In genomic region chr12:113103756-113104450, GRCh38 we compare ENCODE assay signal across 10 cellular contexts. TPM values are rescaled to one million over a fixed set of nuclear protein-coding genes. Genes with fewer than 3 reads are reported as not detected.
A peak's percentile ranks its signal among the peaks of the same experiment; 100 is the strongest.
DNase-seq lines count a peak whose midpoint lies in the region; TF ChIP-seq lines count a peak whose summit lies in the region.
"Had no signal": no experiment of that assay in that cellular context is flagged by ENCODE, and none has a peak within 500 bp of the region (broad histone marks: within the 10 kb centered on the region; RNA-seq: fewer than 3 reads in every experiment).

No MANE protein-coding gene starts in this region.

- no peaks in the 10 kb centered on the region for H3K9me3 Mint-ChIP-seq in CD4-positive, alpha-beta memory T cell

- H3K9me3 ChIP-seq in CD4-positive, alpha-beta memory T cell (ENCODE audit: control insufficient read depth in 1 of 2, low read length in 2 of 2), result no peaks in the 10 kb centered on the region
- no peaks in the 10 kb centered on the region for H3K9me3 ChIP-seq in SU-DHL-6 (ENCODE audit: insufficient read depth, low read length)
- no peaks in the 10 kb centered on the region for H3K9me3 ChIP-seq in adrenal gland (replicated peaks in 1 of 3)
- H3K9me3 ChIP-seq in neural cell (ENCODE audit: low read length), result no peaks in the 10 kb centered on the region

- peak; percentile 67 to 78 (median 74) for DNase-seq in CD4-positive, alpha-beta memory T cell
- peak in 6 of 7 donors; percentile 34 to 59 (median 51) for DNase-seq in adrenal gland
- DNase-seq in AG08396 (ENCODE audit: low spot score), result no peak
- DNase-seq in LoVo (ENCODE audit: low spot score), result no peak
- DNase-seq in retina, result no peak
- no peak for DNase-seq in NCI-H187 treated with DMSO at 0.1 percent for 48 hours (lab: John Stamatoyannopoulos, UW)

- peaks cover 4% of the 10 kb centered on the region; the same call in 1 of the 2 replicates for H3K79me2 ChIP-seq in SU-DHL-6 (ENCODE audit: insufficient read depth, low read length)
- no peaks in the 10 kb centered on the region for H3K79me2 ChIP-seq in neural cell (replicated peaks; ENCODE audit: insufficient read depth, low read length)

- H3K27me3 Mint-ChIP-seq in CD4-positive, alpha-beta memory T cell, result peaks cover 0 to 1% of the 10 kb centered on the region in 2 donors

- peak overlapping the region; percentile 66 to 94 (median 87) for H3K27ac Mint-ChIP-seq in CD4-positive, alpha-beta memory T cell

- peak overlapping the region; percentile 92 for H3K4me2 ChIP-seq in SU-DHL-6 (ENCODE audit: low read depth, low read length, poor library complexity, severe bottlenecking)
- no peak overlapping the region for H3K4me2 ChIP-seq in neural cell (ENCODE audit: low read length)

- CTCF ChIA-PET in CD4-positive, alpha-beta memory T cell (lab: Charles Lee; ENCODE audit: partially characterized antibody), result interaction anchor here (0.6 to 10.1 kb wide), 6 partner anchors 8 to 89 kb away, joined by 3 to 139 read pairs (median 4); no protein-coding TSS in a partner anchor

- peaks cover 46% of the 10 kb centered on the region for H3F3A ChIP-seq in SU-DHL-6 (ENCODE audit: insufficient read depth)
- no peaks in the 10 kb centered on the region for H3F3A ChIP-seq in neural cell (ENCODE audit: insufficient read depth, low read length, poor library complexity, severe bottlenecking)

- no peaks in the 10 kb centered on the region for H4K20me1 ChIP-seq in SU-DHL-6 (ENCODE audit: low read depth, low read length)
- H4K20me1 ChIP-seq in neural cell (ENCODE audit: insufficient read depth), result no peaks in the 10 kb centered on the region

- TF ChIP-seq POLR2A in adrenal gland (IDR thresholded peaks at IDR 0.05), result no peak

- no peaks in the 10 kb centered on the region for H3K9me2 ChIP-seq in SU-DHL-6 (replicated peaks; ENCODE audit: insufficient read depth, low read length)
- H3K9me2 ChIP-seq in neural cell (ENCODE audit: insufficient read depth, low read length), result no peaks in the 10 kb centered on the region

- H3K4me1 Mint-ChIP-seq in CD4-positive, alpha-beta memory T cell, result peaks cover 9 to 24% (median 14%) of the 10 kb centered on the region in 4 donors

- POLR2A ChIA-PET in CD4-positive, alpha-beta memory T cell (lab: Charles Lee; ENCODE audit: partially characterized antibody), result interaction anchor here (0.7 to 2.0 kb wide), 5 partner anchors 17 to 126 kb away, joined by 3 to 11 read pairs (median 3); partner anchors contain the start of genes DDX54 and RITA1

- 4 to 21% (median 12%) methylated on average over 11 to 43 of the region's 43 CpGs for WGBS in adrenal gland, 4 donors

- H3K4me3 Mint-ChIP-seq in CD4-positive, alpha-beta memory T cell, result peak overlapping the region; percentile 80 to 89 (median 86)

- H3K4me1 ChIP-seq in CD4-positive, alpha-beta memory T cell (ENCODE audit: insufficient read depth, low read length), result peaks cover 6% of the 10 kb centered on the region
- H3K4me1 ChIP-seq in adrenal gland (replicated peaks in 1 of 2), result no peaks in the 10 kb centered on the region

- H3K27ac ChIP-seq in CD4-positive, alpha-beta memory T cell (ENCODE audit: low read depth, low read length), result peak overlapping the region; percentile 1
- H3K27ac ChIP-seq in SU-DHL-6 (ENCODE audit: low read depth, low read length) (peak overlapping the region; percentile 76), adrenal gland (peak overlapping the region in 1 of 5 donors; percentile 7), neural cell (ENCODE audit: low read length) (no peak overlapping the region)
- H3K27ac ChIP-seq: parathyroid adenoma had no signal

- H2AFZ ChIP-seq in SU-DHL-6 (ENCODE audit: low read depth, low read length, severe bottlenecking), result peak overlapping the region; percentile 74
- H2AFZ ChIP-seq in neural cell (ENCODE audit: low read depth, low read length), result no peak overlapping the region
- H2AFZ ChIP-seq: parathyroid adenoma had no signal

- no peaks in the 10 kb centered on the region for H3K27me3 ChIP-seq in CD4-positive, alpha-beta memory T cell (ENCODE audit: insufficient read depth, low read length)
- H3K27me3 ChIP-seq in SU-DHL-6 (ENCODE audit: low read length), result no peaks in the 10 kb centered on the region
- no peaks in the 10 kb centered on the region for H3K27me3 ChIP-seq in adrenal gland
- peaks cover 10% of the 10 kb centered on the region for H3K27me3 ChIP-seq in neural cell (ENCODE audit: insufficient read depth, low read depth, low read length)

- peak; percentile 45 for TF ChIP-seq CTCF in SU-DHL-6 (IDR thresholded peaks at IDR 0.05; ENCODE audit: insufficient read depth, low read length, poor library complexity, severe bottlenecking)
- no peak for TF ChIP-seq CTCF in adrenal gland (IDR thresholded peaks at IDR 0.05)
- TF ChIP-seq CTCF in neural cell (IDR thresholded peaks at IDR 0.05; ENCODE audit: poor library complexity, severe bottlenecking), result no peak

- no peaks in the 10 kb centered on the region for H3K36me3 Mint-ChIP-seq in CD4-positive, alpha-beta memory T cell

- no peak for TF ChIP-seq EP300 in neural cell (conservative IDR thresholded peaks at IDR 0.05; ENCODE audit: poor library complexity, severe bottlenecking)

- TF ChIP-seq RAD21 in neural cell (conservative IDR thresholded peaks at IDR 0.05), result no peak

- intact Hi-C loops in CD4-positive, alpha-beta memory T cell (cut with micrococcal nuclease), result loop anchor here (1.0 to 5.0 kb wide), 2 partner anchors 48 to 56 kb away; no protein-coding TSS in a partner anchor
- intact Hi-C loops in adrenal gland (cut with DNase I), result no loop called here

- H3K4me3 ChIP-seq in CD4-positive, alpha-beta memory T cell (ENCODE audit: low read length in 2 of 2), result peak overlapping the region in 1 of 2 donors; percentile 64
- H3K4me3 ChIP-seq in SU-DHL-6 (ENCODE audit: insufficient read depth, low read length, poor library complexity, severe bottlenecking) (peak overlapping the region; percentile 59), adrenal gland (peak overlapping the region in 1 of 4 donors; percentile 10), neural cell (ENCODE audit: low read length) (peak overlapping the region; percentile 58)

- no peaks in the 10 kb centered on the region for H3K36me3 ChIP-seq in CD4-positive, alpha-beta memory T cell (ENCODE audit: insufficient read depth, low read length)
- H3K36me3 ChIP-seq in SU-DHL-6 (ENCODE audit: low read length) (no peaks in the 10 kb centered on the region), adrenal gland (replicated peaks in 1 of 2) (no peaks in the 10 kb centered on the region), neural cell (ENCODE audit: insufficient read depth, low read length) (no peaks in the 10 kb centered on the region)

- H3K9ac ChIP-seq in SU-DHL-6 (ENCODE audit: low read length) (peak overlapping the region; percentile 67), neural cell (ENCODE audit: low read length) (no peak overlapping the region)
- H3K9ac ChIP-seq: parathyroid adenoma had no signal

TF ChIP-seq in neural cell, 6 proteins besides CTCF, POLR2A, EP300 and RAD21:
- no peak for TF ChIP-seq MXI1 (conservative IDR thresholded peaks at IDR 0.05; ENCODE audit: poor library complexity, severe bottlenecking)
- no peak for TF ChIP-seq TAF1 (IDR thresholded peaks at IDR 0.05; ENCODE audit: low read depth)
- no peak for TF ChIP-seq SMC3 (conservative IDR thresholded peaks at IDR 0.05; ENCODE audit: poor library complexity)
- no peak for TF ChIP-seq POLR2AphosphoS5 (IDR thresholded peaks at IDR 0.05)
- TF ChIP-seq REST (IDR thresholded peaks at IDR 0.05; ENCODE audit: borderline replicate concordance), result no peak
- TF ChIP-seq EZH2 (IDR thresholded peaks at IDR 0.05; ENCODE audit: borderline replicate concordance, insufficient read depth, low read length, poor library complexity, severe bottlenecking), result no peak

RNA-seq across cellular contexts. Expression of gene RASAL1, which starts 31.7 kb away (rescaled TPM):
- total RNA-seq in CD4-positive, alpha-beta memory T cell, result 1 to 10 TPM in 1 of 2 experiments, under 1 TPM in 1; 0.58 to 1.4 TPM
- under 1 TPM; 0.10 to 0.68 TPM for polyA plus RNA-seq in CD4-positive, alpha-beta memory T cell
- 10 to 100 TPM; 22.6 to 90.4 (median 43.3) TPM for total RNA-seq in adrenal gland
- polyA plus RNA-seq in adrenal gland (10 to 100 TPM; 38.9 to 54.2 (median 40.7) TPM), neural cell (0.14 and 0.15 TPM in 2 replicates)
- not detected in 2 replicates for polyA minus RNA-seq in neural cell

RNA-seq across cellular contexts. Expression of gene CFAP73, which starts 45.6 kb away (rescaled TPM):
- total RNA-seq in CD4-positive, alpha-beta memory T cell, result not detected
- under 1 TPM in 1 of 2 donors, not detected in 1; 0.18 TPM for polyA plus RNA-seq in CD4-positive, alpha-beta memory T cell
- under 1 TPM in 2 of 8 donors, not detected in 6; 0.14 to 0.28 TPM for total RNA-seq in adrenal gland
- under 1 TPM in 2 of 3 donors, not detected in 1; 0.24 to 0.57 TPM for polyA plus RNA-seq in adrenal gland
- not detected in 2 replicates for polyA plus RNA-seq in neural cell
- polyA minus RNA-seq in neural cell, result not detected in 2 replicates
- total RNA-seq: Daoy had no signal

RNA-seq across cellular contexts. Expression of gene DTX1, which starts 47.4 kb away (rescaled TPM):
- 1 to 10 TPM; 7.0 to 7.5 TPM for total RNA-seq in CD4-positive, alpha-beta memory T cell
- polyA plus RNA-seq in CD4-positive, alpha-beta memory T cell, result 1 to 10 TPM in 1 of 2 donors, under 1 TPM in 1; 0.30 to 4.1 TPM
- total RNA-seq in adrenal gland, result 10 to 100 TPM in 3 of 8 donors, 1 to 10 TPM in 5; 4.3 to 20.0 (median 7.7) TPM
- polyA plus RNA-seq in adrenal gland, result 1 to 10 TPM; 2.8 to 8.4 (median 4.7) TPM
- 30.7 and 42.8 TPM in 2 replicates for polyA plus RNA-seq in neural cell
- polyA minus RNA-seq in neural cell, result 51.7 and 57.5 TPM in 2 replicates

Comparison
In these comparisons a context has a peak if more than half of its experiments do, and no peak if none do; other contexts are left out.
1. DNase-seq: peak in CD4-positive, alpha-beta memory T cell (5 of 5) and adrenal gland (6 of 7); none in AG08396 (single experiment), LoVo (single experiment), retina (single experiment) and NCI-H187 treated with DMSO at 0.1 percent for 48 hours (single experiment).
2. RNA of gene RASAL1, which starts 31.7 kb away (polyA plus RNA-seq): 38.9 to 54.2 TPM in adrenal gland; 0.10 to 0.68 TPM in CD4-positive, alpha-beta memory T cell and 0.14 to 0.15 TPM in neural cell; every median in the first group is over 10 times any median in the second.